ENCODE assay signal across 9 cellular contexts in the genomic region with DNA sequence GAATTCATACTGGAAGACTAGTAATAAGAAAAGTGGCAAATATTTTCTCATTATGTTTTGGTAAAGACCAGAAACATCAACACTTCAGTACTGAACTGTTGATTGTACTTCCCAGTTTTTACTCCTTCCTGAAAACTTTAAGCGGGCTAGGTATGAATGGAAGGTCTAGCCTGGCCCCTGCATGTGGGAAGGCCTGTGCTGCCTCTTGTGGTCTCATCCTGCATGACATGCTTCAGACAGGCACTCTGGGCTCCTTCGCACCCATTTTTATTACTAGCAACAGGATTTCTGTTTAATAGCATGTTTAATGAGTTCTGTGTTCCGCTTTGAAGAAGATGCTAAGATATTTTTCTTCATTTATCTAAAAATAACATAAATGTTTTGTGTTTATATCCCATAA.
A peak's percentile ranks its signal among the peaks of the same experiment; 100 is the strongest.
DNase-seq lines count a peak whose midpoint lies in the region; ATAC-seq, FAIRE-seq and TF ChIP-seq lines count a peak whose summit lies in the region.
"Had no signal": no experiment of that assay in that cellular context is flagged by ENCODE, and none has a peak within 500 bp of the region (broad histone marks: within the 10 kb centered on the region; RNA-seq: fewer than 3 reads in every experiment).

No MANE protein-coding gene starts in this region.

- H3K27ac ChIP-seq in DND-41 (ENCODE audit: low read length) (no peak overlapping the region), WERI-Rb-1 (no peak overlapping the region), keratinocyte (ENCODE audit: control insufficient read depth, insufficient read depth, low read length) (no peak overlapping the region), tibial nerve (no peak overlapping the region)

- peaks cover 10% of the 10 kb centered on the region for H3K27me3 ChIP-seq in DND-41 (ENCODE audit: insufficient read depth, low read length, poor library complexity)
- H3K27me3 ChIP-seq in WERI-Rb-1 (ENCODE audit: insufficient read depth, low read depth, severe bottlenecking), result no peaks in the 10 kb centered on the region
- H3K27me3 ChIP-seq in keratinocyte (ENCODE audit: control insufficient read depth, extremely low read depth, insufficient read depth, low read length), result peaks cover 7% of the 10 kb centered on the region
- no peaks in the 10 kb centered on the region for H3K27me3 ChIP-seq in tibial nerve

- WGBS in tibial nerve, 2 donors, result 92% methylated on average over 3 of the region's 3 CpGs

- dilution Hi-C loops in keratinocyte (cut with MboI; ENCODE audit: extremely low pct_ligation_motif_present, low sequenced_read_pairs), result no loop called here

- no peak for TF ChIP-seq EP300 in tibial nerve (IDR thresholded peaks at IDR 0.05)

- H3K4me3 ChIP-seq in DND-41 (ENCODE audit: low read depth in 1 of 2, low read length in 2 of 2) (no peak overlapping the region), WERI-Rb-1 (ENCODE audit: low read depth, low read length) (no peak overlapping the region), keratinocyte (ENCODE audit: control insufficient read depth in 2 of 3, extremely low read depth in 1 of 3, insufficient read depth in 2 of 3, low read depth in 1 of 3, low read length in 3 of 3) (no peak overlapping the region), tibial nerve (no peak overlapping the region)

- ATAC-seq in DND-41 (ENCODE audit: insufficient read depth, low read depth) (peak; percentile 76; the same call in 2 of the 3 replicates), HG02678 (IDR thresholded peaks at IDR 0.05; ENCODE audit: unreplicated experiment) (peak; percentile 70), HG02973 (IDR thresholded peaks at IDR 0.05; ENCODE audit: unreplicated experiment) (no peak)

- H4K20me1 ChIP-seq in DND-41 (ENCODE audit: insufficient read depth, low read length) (no peaks in the 10 kb centered on the region), keratinocyte (ENCODE audit: control insufficient read depth, extremely low read depth, insufficient read depth, low read length) (no peaks in the 10 kb centered on the region)

- peak; percentile 12 for DNase-seq in DND-41
- peak; percentile 52 for DNase-seq in WERI-Rb-1
- no peak for DNase-seq in keratinocyte (ENCODE audit: low read depth, low spot score)
- DNase-seq in NCI-H1092 (lab: John Stamatoyannopoulos, UW), result no peak
- no peak for DNase-seq in tibial nerve (ENCODE audit: low spot score in 2 of 2)
- DNase-seq in NCI-H510A treated with DMSO at 0.1 percent for 48 hours (lab: John Stamatoyannopoulos, UW), result no peak
- DNase-seq: NCI-H2171 treated with DMSO at 0.1 percent for 48 hours had no signal

- H3K79me2 ChIP-seq in DND-41 (ENCODE audit: insufficient read depth, low read length) (no peaks in the 10 kb centered on the region), keratinocyte (ENCODE audit: control insufficient read depth, insufficient read depth, low read length) (no peaks in the 10 kb centered on the region)

- H3K9me1 ChIP-seq in keratinocyte (ENCODE audit: control insufficient read depth, extremely low read depth, insufficient read depth, low read length), result no peaks in the 10 kb centered on the region

- FAIRE-seq in keratinocyte (lab: Jason Lieb, UNC), result no peak

- H3K36me3 ChIP-seq in DND-41 (ENCODE audit: insufficient read depth, low read length) (no peaks in the 10 kb centered on the region), WERI-Rb-1 (no peaks in the 10 kb centered on the region), keratinocyte (ENCODE audit: control insufficient read depth in 2 of 2, extremely low read depth in 1 of 2, insufficient read depth in 2 of 2, low read length in 2 of 2) (no peaks in the 10 kb centered on the region), tibial nerve (peaks cover 0 to 20% (median 0%) of the 10 kb centered on the region in 3 donors)

- no peak for TF ChIP-seq POLR2A in tibial nerve (IDR thresholded peaks at IDR 0.05)

- TF ChIP-seq CTCF in DND-41 (IDR thresholded peaks at IDR 0.05; ENCODE audit: borderline replicate concordance, extremely low read depth, low read length, poor library complexity, severe bottlenecking) (peak; percentile 58), WERI-Rb-1 (IDR thresholded peaks at IDR 0.05; ENCODE audit: low read depth, low read length) (peak; percentile 84), keratinocyte (optimal IDR thresholded peaks at IDR 0.05 in 1 of 3, IDR thresholded peaks at IDR 0.05 in 1 of 3, conservative IDR thresholded peaks at IDR 0.05 in 1 of 3; ENCODE audit: extremely low read depth in 1 of 3, insufficient read depth in 2 of 3, low read length in 3 of 3) (peak; percentile 61 to 67 (median 61)), tibial nerve (IDR thresholded peaks at IDR 0.05) (peak in 1 of 5 experiments; percentile 26)

- no peak overlapping the region for H3K9ac ChIP-seq in DND-41 (ENCODE audit: low read depth, low read length)
- H3K9ac ChIP-seq in keratinocyte (ENCODE audit: control insufficient read depth, extremely low read depth, insufficient read depth, low read length), result no peak overlapping the region

- H3K4me1 ChIP-seq in DND-41 (ENCODE audit: insufficient read depth, low read length), result no peaks in the 10 kb centered on the region
- H3K4me1 ChIP-seq in keratinocyte (ENCODE audit: control insufficient read depth, extremely low read depth, insufficient read depth, low read length), result peaks cover 2% of the 10 kb centered on the region
- H3K4me1 ChIP-seq in tibial nerve, result no peaks in the 10 kb centered on the region

- no peak overlapping the region for H3K4me2 ChIP-seq in DND-41 (ENCODE audit: insufficient read depth, low read length)
- H3K4me2 ChIP-seq in keratinocyte (ENCODE audit: control insufficient read depth, extremely low read depth, insufficient read depth, low read depth, low read length), result no peak overlapping the region

- no peak overlapping the region for H2AFZ ChIP-seq in DND-41 (ENCODE audit: low read depth, low read length)
- no peak overlapping the region for H2AFZ ChIP-seq in keratinocyte (ENCODE audit: control insufficient read depth, low read length)

- H3K9me3 ChIP-seq in DND-41 (ENCODE audit: insufficient read depth, low read length, severe bottlenecking) (no peaks in the 10 kb centered on the region), WERI-Rb-1 (ENCODE audit: severe bottlenecking) (no peaks in the 10 kb centered on the region), keratinocyte (ENCODE audit: control insufficient read depth, low read depth, low read length) (no peaks in the 10 kb centered on the region), tibial nerve (no peaks in the 10 kb centered on the region)

Comparison
In these comparisons a context has a peak if more than half of its experiments do, and no peak if none do; other contexts are left out.
1. DNase-seq: peak in DND-41 (single experiment) and WERI-Rb-1 (single experiment); none in keratinocyte (single experiment), NCI-H1092 (single experiment), tibial nerve (0 of 2) and NCI-H510A treated with DMSO at 0.1 percent for 48 hours (single experiment).